Comparison of ENCODE assay signal across 9 cellular contexts in genomic region chr22:42939941-42940653, GRCh38.
DNase-seq lines count a peak whose midpoint lies in the region; ATAC-seq and TF ChIP-seq lines count a peak whose summit lies in the region.
"Had no signal": no experiment of that assay in that cellular context is flagged by ENCODE, and none has a peak within 500 bp of the region (broad histone marks: within the 10 kb centered on the region; RNA-seq: fewer than 3 reads in every experiment).

No MANE protein-coding gene starts in this region.

- POLR2A ChIA-PET in HCT116 (lab: Charles Lee): interaction anchor here (1.0 to 1.5 kb wide), 3 partner anchors 8 to 20 kb away, joined by 3 to 4 read pairs (median 3); no protein-coding TSS in a partner anchor
- POLR2A ChIA-PET in WTC11 (lab: Charles Lee): no interaction called here

- peaks cover 47% of the 10 kb centered on the region; the same call in 1 of the 2 replicates for H3K79me2 ChIP-seq in HCT116 (ENCODE audit: insufficient read depth, low read length)

- H4K20me1 ChIP-seq in HCT116 (ENCODE audit: insufficient read depth): no peaks in the 10 kb centered on the region

- H3K9me3 ChIP-seq in HCT116 (ENCODE audit: control insufficient read depth in 1 of 2, insufficient read depth in 1 of 2, low read depth in 1 of 2, low read length in 2 of 2): no peaks in the 10 kb centered on the region

- 0 out of 2 replicates have a peak, but pooled peaks have one; percentile 20 for TF ChIP-seq RAD21 in HCT116 (IDR thresholded peaks at IDR 0.05; ENCODE audit: low read depth)

- H3K4me3 Mint-ChIP-seq in WTC11: no peak overlapping the region

- TF ChIP-seq CTCF in HCT116 (IDR thresholded peaks at IDR 0.05 in 2 of 3, conservative IDR thresholded peaks at IDR 0.05 in 1 of 3; ENCODE audit: borderline replicate concordance in 1 of 3, insufficient read depth in 1 of 3, low read depth in 2 of 3, low read length in 2 of 3) (no peak), WTC11 (IDR thresholded peaks at IDR 0.05) (no peak)

- no peaks in the 10 kb centered on the region for H3K36me3 Mint-ChIP-seq in WTC11

- DNase-seq in HCT116 (ENCODE audit: low read depth, low spot score): peak; percentile 78
- DNase-seq in WTC11 (ENCODE audit: low spot score): no peak
- peak; percentile 77 for DNase-seq in hepatic stellate cell (ENCODE audit: low spot score)
- peak; percentile 73 for DNase-seq in smooth muscle cell of the brain vasculature (ENCODE audit: low read depth, low spot score)
- no peak for DNase-seq in NOMO-1 treated with dmso at 0.1 percent for 144 hours (lab: John Stamatoyannopoulos, UW; ENCODE audit: unreplicated experiment)
- DNase-seq in epidermal melanocyte (ENCODE audit: insufficient read length, low spot score): no peak

- peaks cover 52 to 72% of the 10 kb centered on the region in 2 experiments for H3K4me1 ChIP-seq in HCT116 (ENCODE audit: control insufficient read depth in 1 of 2, insufficient read depth in 2 of 2, low read length in 2 of 2)

- peak overlapping the region; percentile 58; the same call in 1 of the 2 replicates for H3K27ac Mint-ChIP-seq in WTC11
- H3K27ac Mint-ChIP-seq: activated T-helper 2 cell treated with anti-CD3 and anti-CD28 coated beads, Interferon-gamma antibody, Interleukin-2, Interleukin-4, amounts not matched to agents 10 μg/mL and 5 μg/mL and 100 μg/mL, durations not matched to agents 14 hours and 24 hours and 36 hours had no signal

- CTCF ChIA-PET in HCT116 (lab: Charles Lee) (no interaction called here), WTC11 (lab: Charles Lee) (interaction anchor here (0.5 to 0.6 kb wide), 2 partner anchors 19 to 190 kb away, joined by 4 read pairs; no protein-coding TSS in a partner anchor)

- BruUV-seq in HCT116 (replicated peaks; lab: Mats Ljungman, UMichigan): no TSS peak

- H3K4me1 Mint-ChIP-seq in WTC11: peaks cover 46% of the 10 kb centered on the region

- H3K27ac ChIP-seq in HCT116 (ENCODE audit: low read depth, low read length): peak overlapping the region; percentile 76

- no peaks in the 10 kb centered on the region for H3K9me2 ChIP-seq in HCT116 (ENCODE audit: insufficient read depth)

- H3K4me3 ChIP-seq in HCT116 (replicated peaks in 1 of 2; ENCODE audit: low read depth in 1 of 2, low read length in 2 of 2): peak overlapping the region in 1 of 2 experiments; percentile 18; a peak in 2 of 4 replicates

- H3K27me3 ChIP-seq in HCT116 (ENCODE audit: insufficient read depth, low read length): no peaks in the 10 kb centered on the region

- no peak for TF ChIP-seq POLR2A in HCT116 (IDR thresholded peaks at IDR 0.05; ENCODE audit: borderline replicate concordance, extremely low read depth, insufficient read depth, insufficient read length)

- peak overlapping the region; percentile 68 for H3K4me2 ChIP-seq in HCT116 (ENCODE audit: low read length)

- intact Hi-C loops in HCT116 (cut with micrococcal nuclease): loop anchor here (10.0 kb wide), 1 partner anchor 155 kb away; no protein-coding TSS in a partner anchor

- H3K27me3 Mint-ChIP-seq in WTC11 (ENCODE audit: low read depth): no peaks in the 10 kb centered on the region

- ATAC-seq in HCT116 (peak; percentile 85), WTC11 (peak; percentile 69), GM18520 (IDR thresholded peaks at IDR 0.05; ENCODE audit: unreplicated experiment) (no peak), GM18868 (IDR thresholded peaks at IDR 0.05; ENCODE audit: unreplicated experiment) (no peak)

- peak overlapping the region; percentile 24; the same call in 1 of the 2 replicates for H3K9ac ChIP-seq in HCT116 (ENCODE audit: low read length)

- H2AFZ ChIP-seq in HCT116 (ENCODE audit: low read depth, low read length, poor library complexity, severe bottlenecking): no peak overlapping the region

- RAD21 ChIA-PET in HCT116 (lab: Charles Lee; ENCODE audit: low non-redundant PET in 1 of 2, low total read pairs in 2 of 2, uncharacterized antibody in 2 of 2, unreplicated experiment in 2 of 2): interaction anchor here in 1 of 2 experiments (1.4 kb wide), 1 partner anchor 8 kb away, joined by 6 read pairs; no protein-coding TSS in a partner anchor

- no peaks in the 10 kb centered on the region for H3K9me3 Mint-ChIP-seq in WTC11
- H3K9me3 Mint-ChIP-seq: activated T-helper 2 cell treated with anti-CD3 and anti-CD28 coated beads, Interferon-gamma antibody, Interleukin-2, Interleukin-4, amounts not matched to agents 10 μg/mL and 5 μg/mL and 100 μg/mL, durations not matched to agents 14 hours and 24 hours and 36 hours had no signal

- H3K36me3 ChIP-seq in HCT116 (ENCODE audit: control insufficient read depth in 1 of 2, insufficient read depth in 2 of 2, low read length in 2 of 2): no peaks in the 10 kb centered on the region

TF ChIP-seq in HCT116, 20 proteins besides CTCF, POLR2A, EP300 and RAD21 (continues in another document):
- TF ChIP-seq JUND (IDR thresholded peaks at IDR 0.05): peak; percentile 78
- no peak for TF ChIP-seq YY1 (IDR thresholded peaks at IDR 0.05; ENCODE audit: extremely low read depth, insufficient replicate concordance, low read depth, low read length)
- TF ChIP-seq EZH2phosphoT487 (IDR thresholded peaks at IDR 0.05; ENCODE audit: borderline replicate concordance): no peak
- TF ChIP-seq SIN3A (IDR thresholded peaks at IDR 0.05; ENCODE audit: low read depth): peak; percentile 91
- peak; percentile 83 for TF ChIP-seq FOSL1 (IDR thresholded peaks at IDR 0.05; ENCODE audit: low read depth)
- peak; percentile 35 for TF ChIP-seq ZBTB33 (IDR thresholded peaks at IDR 0.05; ENCODE audit: extremely low read depth, insufficient replicate concordance, low read length)
- TF ChIP-seq MAX (IDR thresholded peaks at IDR 0.05): peak; percentile 86
- TF ChIP-seq ATF3 (IDR thresholded peaks at IDR 0.05): no peak
- no peak for TF ChIP-seq ZNF274 (IDR thresholded peaks at IDR 0.05; ENCODE audit: low read depth, low read length)
- peak; percentile 95 for TF ChIP-seq CBX3 (IDR thresholded peaks at IDR 0.05; ENCODE audit: low read depth)

TF ChIP-seq in WTC11, 78 proteins besides CTCF, POLR2A, EP300 and RAD21:
- peak; percentile 92 for TF ChIP-seq GABPB1 (CRISPR knock-in tag; IDR thresholded peaks at IDR 0.05)
- no peak for TF ChIP-seq ZNF416 (CRISPR knock-in tag; IDR thresholded peaks at IDR 0.05)
- TF ChIP-seq CDX4 (CRISPR knock-in tag; IDR thresholded peaks at IDR 0.05; ENCODE audit: borderline replicate concordance): no peak
- no peak for TF ChIP-seq MYBL2 (CRISPR knock-in tag; IDR thresholded peaks at IDR 0.05)
- no peak for TF ChIP-seq CREM (CRISPR knock-in tag; IDR thresholded peaks at IDR 0.05)
- no peak for TF ChIP-seq ATF1 (CRISPR knock-in tag; IDR thresholded peaks at IDR 0.05)
- no peak for TF ChIP-seq ATF3 (CRISPR knock-in tag; conservative IDR thresholded peaks at IDR 0.05)
TF ChIP-seq in WTC11: peak in this region for 1.

Comparison
In these comparisons a context has a peak if more than half of its experiments do, and no peak if none do; other contexts are left out.
1. ATAC-seq: peak in HCT116 (single experiment) and WTC11 (single experiment); none in GM18520 (single experiment) and GM18868 (single experiment).
2. DNase-seq: peak in HCT116 (single experiment), hepatic stellate cell (single experiment) and smooth muscle cell of the brain vasculature (single experiment); none in WTC11 (single experiment), NOMO-1 treated with dmso at 0.1 percent for 144 hours (single experiment) and epidermal melanocyte (single experiment).
3. Of the 4 proteins assayed by ChIP-seq in both WTC11 and HCT116: peak only in WTC11: none; only in HCT116: MAX and SP1; in both: none; in neither: 2.